ENCODE assay signal across 9 cellular contexts in genomic region chr20:11454966-11455799, GRCh38.
DNase-seq lines count a peak whose midpoint lies in the region; ATAC-seq and TF ChIP-seq lines count a peak whose summit lies in the region.
"Had no signal": no experiment of that assay in that cellular context is flagged by ENCODE, and none has a peak within 500 bp of the region (broad histone marks: within the 10 kb centered on the region; RNA-seq: fewer than 3 reads in every experiment).

No MANE protein-coding gene starts in this region.

- H3K27ac ChIP-seq in SJSA1 (peak overlapping the region; percentile 98), hepatocyte (peak overlapping the region; percentile 82)
- no peak overlapping the region for H3K27ac ChIP-seq in CD4-positive, alpha-beta T cell (ENCODE audit: low read depth, low read length)
- H3K27ac ChIP-seq: left lung had no signal

- POLR2A ChIA-PET in CD4-positive, alpha-beta T cell (lab: Charles Lee): no interaction called here

- H3K9me3 ChIP-seq in SJSA1 (replicated peaks) (no peaks in the 10 kb centered on the region), hepatocyte (ENCODE audit: low read depth) (no peaks in the 10 kb centered on the region), BE2C (no peaks in the 10 kb centered on the region)
- no peaks in the 10 kb centered on the region for H3K9me3 ChIP-seq in CD4-positive, alpha-beta T cell (ENCODE audit: control insufficient read depth, low read length)
- H3K9me3 ChIP-seq: left lung had no signal

- no peaks in the 10 kb centered on the region for H3K27me3 Mint-ChIP-seq in CD4-positive, alpha-beta T cell

- H4K20me1 ChIP-seq in hepatocyte (ENCODE audit: insufficient read depth, poor library complexity, severe bottlenecking): no peaks in the 10 kb centered on the region

- H3K4me3 Mint-ChIP-seq in CD4-positive, alpha-beta T cell: no peak overlapping the region

- in situ Hi-C loops in Caki2 (cut with HindIII; ENCODE audit: low pct_unique_long_range_greater_than_20kb, low sequenced_read_pairs): no loop called here

- CTCF ChIA-PET in CD4-positive, alpha-beta T cell (lab: Charles Lee): no interaction called here

- H3K4me3 ChIP-seq in SJSA1 (peak overlapping the region; percentile 23), hepatocyte (no peak overlapping the region), BE2C (ENCODE audit: low read depth, low read length) (no peak overlapping the region)
- H3K4me3 ChIP-seq: left lung had no signal

- no peaks in the 10 kb centered on the region for H3K9me2 ChIP-seq in hepatocyte (replicated peaks; ENCODE audit: insufficient read depth)

- ATAC-seq in HG02642 (IDR thresholded peaks at IDR 0.05; ENCODE audit: poor library complexity, unreplicated experiment): peak; percentile 50
- no peak for ATAC-seq in CD4-positive, alpha-beta T cell (ENCODE audit: poor library complexity)
- ATAC-seq: left lung had no signal

- no peak overlapping the region for H3K27ac Mint-ChIP-seq in CD4-positive, alpha-beta T cell

- H3K36me3 ChIP-seq in SJSA1 (no peaks in the 10 kb centered on the region), hepatocyte (replicated peaks; ENCODE audit: insufficient read depth, low read depth) (no peaks in the 10 kb centered on the region), BE2C (no peaks in the 10 kb centered on the region)
- H3K36me3 ChIP-seq: left lung had no signal

- peaks cover 4% of the 10 kb centered on the region for H3K9me3 Mint-ChIP-seq in CD4-positive, alpha-beta T cell

- TF ChIP-seq CTCF in hepatocyte (IDR thresholded peaks at IDR 0.05; ENCODE audit: poor library complexity) (no peak), BE2C (IDR thresholded peaks at IDR 0.05; ENCODE audit: low read depth, low read length) (no peak)
- no peak for TF ChIP-seq CTCF in CD4-positive, alpha-beta T cell (IDR thresholded peaks at IDR 0.05)

- H3K4me1 ChIP-seq in SJSA1 (replicated peaks) (peaks cover 80% of the 10 kb centered on the region), hepatocyte (ENCODE audit: insufficient read depth) (peaks cover 22% of the 10 kb centered on the region), BE2C (no peaks in the 10 kb centered on the region)

- H3K4me1 Mint-ChIP-seq in CD4-positive, alpha-beta T cell (ENCODE audit: low read depth): no peaks in the 10 kb centered on the region

- H3K27me3 ChIP-seq in SJSA1 (replicated peaks) (no peaks in the 10 kb centered on the region), hepatocyte (no peaks in the 10 kb centered on the region), BE2C (no peaks in the 10 kb centered on the region)
- no peaks in the 10 kb centered on the region for H3K27me3 ChIP-seq in CD4-positive, alpha-beta T cell (ENCODE audit: control insufficient read depth, insufficient read depth, low read length)
- H3K27me3 ChIP-seq: left lung had no signal

- WGBS in hepatocyte (ENCODE audit: low lambda C conversion rate, missing lambda C conversion rate): 17% methylated on average over 7 of the region's 7 CpGs

- H2AFZ ChIP-seq in hepatocyte: no peak overlapping the region

- no peaks in the 10 kb centered on the region for H3K79me2 ChIP-seq in hepatocyte

- H3K36me3 Mint-ChIP-seq in CD4-positive, alpha-beta T cell (ENCODE audit: low read depth): no peaks in the 10 kb centered on the region

- H3K4me2 ChIP-seq in hepatocyte: peak overlapping the region; percentile 59

- intact Hi-C loops in CD4-positive, alpha-beta T cell (cut with DNase I, micrococcal nuclease): no loop called here

- DNase-seq in Caki2 (ENCODE audit: low read depth) (peak; percentile 92), SJSA1 (ENCODE audit: low read depth in 1 of 2, low spot score in 2 of 2) (peak; percentile 82 to 96), hepatocyte (ENCODE audit: low spot score) (peak; percentile 66), BE2C (no peak)
- no peak for DNase-seq in CD4-positive, alpha-beta T cell
- no peak for DNase-seq in activated CD8-positive, alpha-beta memory T cell treated with anti-CD3 and anti-CD28 coated beads for 24 hours
- DNase-seq in stimulated activated naive CD4-positive, alpha-beta T cell (lab: John Stamatoyannopoulos, UW): no peak
- DNase-seq: left lung had no signal

Comparison
In these comparisons a context has a peak if more than half of its experiments do, and no peak if none do; other contexts are left out.
1. DNase-seq: peak in Caki2 (single experiment), SJSA1 (2 of 2) and hepatocyte (single experiment); none in CD4-positive, alpha-beta T cell (0 of 10), activated CD8-positive, alpha-beta memory T cell treated with anti-CD3 and anti-CD28 coated beads for 24 hours (single experiment), BE2C (single experiment) and stimulated activated naive CD4-positive, alpha-beta T cell (0 of 6).